10 cellular contexts compared by ENCODE assay signal in genomic region chr19:35115538-35115951, GRCh38. TPM values are rescaled to one million over a fixed set of nuclear protein-coding genes. Genes with fewer than 3 reads are reported as not detected.
A peak's percentile ranks its signal among the peaks of the same experiment; 100 is the strongest.
DNase-seq lines count a peak whose midpoint lies in the region; ATAC-seq and TF ChIP-seq lines count a peak whose summit lies in the region.
"Had no signal": no experiment of that assay in that cellular context is flagged by ENCODE, and none has a peak within 500 bp of the region (broad histone marks: within the 10 kb centered on the region; RNA-seq: fewer than 3 reads in every experiment).

Gene FXYD3, plus strand, starts transcription at chr19:35115823. Its CDS starts 3,554 bp downstream, at chr19:35119377.

- no peak for TF ChIP-seq CTCF in DOHH2 (IDR thresholded peaks at IDR 0.05; ENCODE audit: low read depth, low read length, poor library complexity, severe bottlenecking)
- TF ChIP-seq CTCF in sigmoid colon (IDR thresholded peaks at IDR 0.05) = no peak

- H3K27ac ChIP-seq in DOHH2 (ENCODE audit: low read depth, low read length) = no peak within 1 kb of the TSS
- no peak within 1 kb of the TSS for H3K27ac ChIP-seq in right cardiac atrium (ENCODE audit: low read length)
- peak within 1 kb of the TSS; percentile 55 to 67 (median 61) for H3K27ac ChIP-seq in sigmoid colon

- peak within 1 kb of the TSS; percentile 4 for H3K27ac Mint-ChIP-seq in T-helper 17 cell

- no peaks in the 10 kb centered on the region for H3K79me2 ChIP-seq in DOHH2 (ENCODE audit: control insufficient read depth, low read length)

- no peak within 1 kb of the TSS for H3K4me3 Mint-ChIP-seq in T-helper 17 cell

- no peaks in the 10 kb centered on the region for H3F3A ChIP-seq in DOHH2 (ENCODE audit: control insufficient read depth, insufficient read depth)

- DNase-seq in T-helper 17 cell (no peak), right cardiac atrium (peak in 1 of 3 donors; percentile 47), sigmoid colon (no peak), NCI-H2029 treated with DMSO at 0.1 percent for 48 hours (lab: John Stamatoyannopoulos, UW) (no peak), HuH-7 (ENCODE audit: low spot score) (no peak)
- DNase-seq: activated effector memory CD4-positive, alpha-beta T cell treated with anti-CD3 and anti-CD28 coated beads, Interleukin-2, amount 50 U/mL, for 16 hours; SIG-M5 had no signal

- H3K4me1 ChIP-seq in DOHH2 (ENCODE audit: control insufficient read depth, low read length) = peaks cover 6% of the 10 kb centered on the region
- no peaks in the 10 kb centered on the region for H3K4me1 ChIP-seq in right cardiac atrium (ENCODE audit: control insufficient read depth, insufficient read depth, low read length)
- H3K4me1 ChIP-seq in sigmoid colon = peaks cover 0 to 10% (median 9%) of the 10 kb centered on the region in 4 donors

- H3K36me3 ChIP-seq in DOHH2 (ENCODE audit: control insufficient read depth, low read length) (no peaks in the 10 kb centered on the region), sigmoid colon (no peaks in the 10 kb centered on the region)

- H3K9me2 ChIP-seq in DOHH2 (replicated peaks; ENCODE audit: control insufficient read depth, low read length) = no peaks in the 10 kb centered on the region

- no peak for ATAC-seq in T-helper 17 cell
- ATAC-seq in right cardiac atrium = peak; percentile 17 to 30
- ATAC-seq in GM18505 (IDR thresholded peaks at IDR 0.05; ENCODE audit: unreplicated experiment) = no peak
- ATAC-seq in GM21825 (IDR thresholded peaks at IDR 0.05; ENCODE audit: unreplicated experiment) = no peak

- H3K4me2 ChIP-seq in DOHH2 (ENCODE audit: low read length) = peak within 1 kb of the TSS; percentile 56

- H3K4me3 ChIP-seq in DOHH2 (ENCODE audit: low read length) (peak within 1 kb of the TSS; percentile 32; the same call in 1 of the 2 replicates), right cardiac atrium (ENCODE audit: low read length) (peak within 1 kb of the TSS; percentile 26), sigmoid colon (peak within 1 kb of the TSS in 3 of 4 donors; percentile 30 to 38 (median 31))

- H4K20me1 ChIP-seq in DOHH2 (ENCODE audit: control insufficient read depth, insufficient read depth, low read depth, low read length) = no peaks in the 10 kb centered on the region

- peaks cover 11% of the 10 kb centered on the region for H3K4me1 Mint-ChIP-seq in T-helper 17 cell

- TF ChIP-seq POLR2A in sigmoid colon (IDR thresholded peaks at IDR 0.05) = peak; percentile 13 to 70
- no peak for TF ChIP-seq POLR2A in GM18505 (IDR thresholded peaks at IDR 0.05; ENCODE audit: borderline replicate concordance, extremely low read depth, insufficient read depth, insufficient read length)

- 65% methylated on average over 6 of the region's 6 CpGs for WGBS in right cardiac atrium
- WGBS in sigmoid colon, 2 donors = 15 to 68% methylated on average over 6 of the region's 6 CpGs

- peaks cover 4% of the 10 kb centered on the region for H3K27me3 Mint-ChIP-seq in T-helper 17 cell

- H3K36me3 Mint-ChIP-seq in T-helper 17 cell (ENCODE audit: low read depth) = no peaks in the 10 kb centered on the region

- no peaks in the 10 kb centered on the region for H3K9me3 ChIP-seq in DOHH2 (ENCODE audit: control insufficient read depth, insufficient read depth, low read length)
- no peaks in the 10 kb centered on the region for H3K9me3 ChIP-seq in T-helper 17 cell (ENCODE audit: control insufficient read depth, low read length, poor library complexity, severe bottlenecking)
- no peaks in the 10 kb centered on the region for H3K9me3 ChIP-seq in right cardiac atrium (ENCODE audit: control insufficient read depth, low read length)
- no peaks in the 10 kb centered on the region for H3K9me3 ChIP-seq in sigmoid colon

- intact Hi-C loops in right cardiac atrium (cut with DNase I) (no loop called here), sigmoid colon (cut with DNase I) (loop anchor here (2.0 kb wide), 1 partner anchor 19 kb away; the partner anchor contains the start of gene LGI4)

- H3K27me3 ChIP-seq in DOHH2 (ENCODE audit: control insufficient read depth, low read length) = no peaks in the 10 kb centered on the region; the same call in 1 of the 2 replicates
- no peaks in the 10 kb centered on the region for H3K27me3 ChIP-seq in right cardiac atrium (ENCODE audit: control insufficient read depth, insufficient read depth)
- H3K27me3 ChIP-seq in sigmoid colon = peaks cover 0 to 5% (median 0%) of the 10 kb centered on the region in 3 donors

- TF ChIP-seq EP300 in sigmoid colon (IDR thresholded peaks at IDR 0.05) = no peak

RNA-seq across cellular contexts. Expression of gene FXYD3, which starts in this region (rescaled TPM):
- total RNA-seq in T-helper 17 cell = not detected
- 1 to 10 TPM; 2.2 to 5.7 (median 4.3) TPM for total RNA-seq in right cardiac atrium
- 5.2 TPM for polyA plus RNA-seq in right cardiac atrium
- 10 to 100 TPM in 2 of 4 donors, 1 to 10 TPM in 2; 3.7 to 15.3 (median 8.2) TPM for total RNA-seq in sigmoid colon
- 1,000 to 10,000 TPM; 2,472 to 3,333 (median 2,871) TPM for polyA plus RNA-seq in sigmoid colon

Comparison
In these comparisons a context has a peak if more than half of its experiments do, and no peak if none do; other contexts are left out.
1. RNA of gene FXYD3 (polyA plus RNA-seq): 2,472 to 3,333 TPM in sigmoid colon; 5.2 TPM in right cardiac atrium (single experiment); every median in the first group is over 100 times any median in the second.
2. H3K27ac ChIP-seq: peak in sigmoid colon (4 of 4); none in DOHH2 (single experiment) and right cardiac atrium (single experiment).
3. ATAC-seq: peak in right cardiac atrium (2 of 2); none in T-helper 17 cell (single experiment), GM18505 (single experiment) and GM21825 (single experiment).
4. Peak in every context shown above with its lines, with median percentiles within 50 percentile points of each other: H3K4me3 ChIP-seq.